Comparison of ENCODE assay signal across 8 cellular contexts in genomic region chr17:28643979-28644781, GRCh38. TPM values are rescaled to one million over a fixed set of nuclear protein-coding genes. Genes with fewer than 3 reads are reported as not detected.
A peak's percentile ranks its signal among the peaks of the same experiment; 100 is the strongest.
DNase-seq lines count a peak whose midpoint lies in the region; ATAC-seq, FAIRE-seq and TF ChIP-seq lines count a peak whose summit lies in the region.

No MANE protein-coding gene starts in this region.

- H3K4me3 Mint-ChIP-seq in activated naive CD8-positive, alpha-beta T cell treated with anti-CD3 and anti-CD28 coated beads, Interleukin-2, amount 50 U/mL, for 24 hours = peak overlapping the region; percentile 100

- H3K4me1 ChIP-seq in OCI-LY3 (ENCODE audit: low read length) (peaks cover 24% of the 10 kb centered on the region), pancreas (peaks cover 15 to 27% (median 24%) of the 10 kb centered on the region in 3 donors)

- peaks cover 28% of the 10 kb centered on the region for H3K79me2 ChIP-seq in OCI-LY3 (ENCODE audit: low read length)

- peak overlapping the region; percentile 57 for H3K27ac ChIP-seq in OCI-LY3 (ENCODE audit: low read length)
- H3K27ac ChIP-seq in pancreas = peak overlapping the region; percentile 78 to 96 (median 86)

- H3K27me3 ChIP-seq in OCI-LY3 (ENCODE audit: low read depth, low read length) (no peaks in the 10 kb centered on the region), pancreas (no peaks in the 10 kb centered on the region)

- H3K4me3 ChIP-seq in OCI-LY3 (ENCODE audit: low read length) (peak overlapping the region; percentile 93), pancreas (peak overlapping the region; percentile 75 to 90 (median 86))

- peak; percentile 36 for TF ChIP-seq CTCF in OCI-LY3 (IDR thresholded peaks at IDR 0.05; ENCODE audit: low read depth, low read length)
- TF ChIP-seq CTCF in pancreas (IDR thresholded peaks at IDR 0.05) = peak; percentile 22 to 52 (median 35)

- peaks cover 37% of the 10 kb centered on the region for H3K4me1 Mint-ChIP-seq in activated naive CD8-positive, alpha-beta T cell treated with anti-CD3 and anti-CD28 coated beads, Interleukin-2, amount 50 U/mL, for 24 hours

- H3K9me3 ChIP-seq in OCI-LY3 (ENCODE audit: insufficient read depth, low read length) (no peaks in the 10 kb centered on the region), pancreas (no peaks in the 10 kb centered on the region)

- peaks cover 48% of the 10 kb centered on the region for H3K36me3 Mint-ChIP-seq in activated naive CD8-positive, alpha-beta T cell treated with anti-CD3 and anti-CD28 coated beads, Interleukin-2, amount 50 U/mL, for 24 hours (ENCODE audit: low read depth)

- 1 to 2% methylated on average over 14 to 18 of the region's 18 CpGs for WGBS in pancreas, 2 donors

- peak; percentile 4 for ATAC-seq in HG03135 (IDR thresholded peaks at IDR 0.05; ENCODE audit: unreplicated experiment)
- ATAC-seq in activated naive CD8-positive, alpha-beta T cell treated with anti-CD3 and anti-CD28 coated beads, Interleukin-2, amount 50 U/mL, for 24 hours = no peak
- peak; percentile 2 for ATAC-seq in Right ventricle myocardium superior (ENCODE audit: poor library complexity)
- ATAC-seq in pancreas = peak; percentile 7 to 35 (median 19)

- no peak for FAIRE-seq in pancreas (lab: Jason Lieb, UNC)

- peak overlapping the region; percentile 95 for H3K27ac Mint-ChIP-seq in activated naive CD8-positive, alpha-beta T cell treated with anti-CD3 and anti-CD28 coated beads, Interleukin-2, amount 50 U/mL, for 24 hours

- H4K20me1 ChIP-seq in OCI-LY3 (ENCODE audit: insufficient read depth, low read length) = peaks cover 5% of the 10 kb centered on the region; the same call in 1 of the 2 replicates

- no peaks in the 10 kb centered on the region for H3K9me3 Mint-ChIP-seq in activated naive CD8-positive, alpha-beta T cell treated with anti-CD3 and anti-CD28 coated beads, Interleukin-2, amount 50 U/mL, for 24 hours

- DNase-seq in activated naive CD4-positive, alpha-beta T cell treated with Interleukin-2 at 50 U/mL for 16 hours = peak; percentile 28
- no peak for DNase-seq in activated naive CD4-positive, alpha-beta T cell (lab: John Stamatoyannopoulos, UW)
- peak; percentile 44 for DNase-seq in activated naive CD8-positive, alpha-beta T cell treated with anti-CD3 and anti-CD28 coated beads, Interleukin-2, amount 50 U/mL, for 24 hours
- DNase-seq in Right ventricle myocardium superior = peak; percentile 63
- peak; percentile 41 to 75 (median 58) for DNase-seq in pancreas
- DNase-seq in inferior parietal cortex (ENCODE audit: extremely low spot score) = no peak

- H3K36me3 ChIP-seq in OCI-LY3 (replicated peaks; ENCODE audit: low read depth, low read length) = peaks cover 36% of the 10 kb centered on the region
- H3K36me3 ChIP-seq in pancreas = peaks cover 6 to 26% (median 17%) of the 10 kb centered on the region in 3 donors

- H3K4me2 ChIP-seq in OCI-LY3 (ENCODE audit: low read length) = peak overlapping the region; percentile 87

- intact Hi-C loops in Right ventricle myocardium superior (cut with DNase I) = no loop called here
- intact Hi-C loops in pancreas (cut with DNase I) = no loop called here

- no peak overlapping the region for H2AFZ ChIP-seq in OCI-LY3 (ENCODE audit: low read depth, low read length)

- H3K9ac ChIP-seq in OCI-LY3 (ENCODE audit: low read length) = peak overlapping the region; percentile 93

- H3K27me3 Mint-ChIP-seq in activated naive CD8-positive, alpha-beta T cell treated with anti-CD3 and anti-CD28 coated beads, Interleukin-2, amount 50 U/mL, for 24 hours = no peaks in the 10 kb centered on the region

RNA-seq across cellular contexts. Expression of gene BLTP2, which starts 0.8 kb away (rescaled TPM):
- total RNA-seq in Right ventricle myocardium superior = 69.2 TPM
- total RNA-seq in pancreas = 10 to 100 TPM; 45.5 to 78.9 (median 55.2) TPM
- 10 to 100 TPM; 22.4 to 25.4 TPM for polyA plus RNA-seq in pancreas

RNA-seq across cellular contexts. Expression of gene SDF2, which starts 17.5 kb away (rescaled TPM):
- 26.4 TPM for total RNA-seq in Right ventricle myocardium superior
- 10 to 100 TPM; 13.8 to 32.0 (median 18.7) TPM for total RNA-seq in pancreas
- polyA plus RNA-seq in pancreas = 10 to 100 TPM; 16.6 to 38.6 TPM

RNA-seq across cellular contexts. Expression of gene SUPT6H, which starts 17.8 kb away (rescaled TPM):
- 38.8 TPM for total RNA-seq in Right ventricle myocardium superior
- total RNA-seq in pancreas = 10 to 100 TPM; 21.8 to 31.3 (median 26.4) TPM
- polyA plus RNA-seq in pancreas = 10 to 100 TPM; 41.5 to 49.0 TPM

RNA-seq across cellular contexts. Expression of gene RSKR, which starts 30.2 kb away (rescaled TPM):
- total RNA-seq in Right ventricle myocardium superior (4.8 TPM), pancreas (1 to 10 TPM; 2.2 to 6.1 (median 3.0) TPM)
- polyA plus RNA-seq in pancreas = 1 to 10 TPM; 3.9 to 6.9 TPM

RNA-seq across cellular contexts. Expression of gene SPAG5, which starts 45.4 kb away (rescaled TPM):
- 1.1 TPM for total RNA-seq in Right ventricle myocardium superior
- total RNA-seq in pancreas = 1 to 10 TPM in 5 of 6 donors, under 1 TPM in 1; 0.93 to 2.7 (median 1.7) TPM
- polyA plus RNA-seq in pancreas = 1 to 10 TPM; 3.9 to 7.4 TPM

Comparison
In these comparisons a context has a peak if more than half of its experiments do, and no peak if none do; other contexts are left out.
1. DNase-seq: peak in activated naive CD4-positive, alpha-beta T cell treated with Interleukin-2 at 50 U/mL for 16 hours (single experiment), activated naive CD8-positive, alpha-beta T cell treated with anti-CD3 and anti-CD28 coated beads, Interleukin-2, amount 50 U/mL, for 24 hours (single experiment), Right ventricle myocardium superior (single experiment) and pancreas (6 of 6); none in activated naive CD4-positive, alpha-beta T cell (0 of 4) and inferior parietal cortex (single experiment).